In the genomic region with DNA sequence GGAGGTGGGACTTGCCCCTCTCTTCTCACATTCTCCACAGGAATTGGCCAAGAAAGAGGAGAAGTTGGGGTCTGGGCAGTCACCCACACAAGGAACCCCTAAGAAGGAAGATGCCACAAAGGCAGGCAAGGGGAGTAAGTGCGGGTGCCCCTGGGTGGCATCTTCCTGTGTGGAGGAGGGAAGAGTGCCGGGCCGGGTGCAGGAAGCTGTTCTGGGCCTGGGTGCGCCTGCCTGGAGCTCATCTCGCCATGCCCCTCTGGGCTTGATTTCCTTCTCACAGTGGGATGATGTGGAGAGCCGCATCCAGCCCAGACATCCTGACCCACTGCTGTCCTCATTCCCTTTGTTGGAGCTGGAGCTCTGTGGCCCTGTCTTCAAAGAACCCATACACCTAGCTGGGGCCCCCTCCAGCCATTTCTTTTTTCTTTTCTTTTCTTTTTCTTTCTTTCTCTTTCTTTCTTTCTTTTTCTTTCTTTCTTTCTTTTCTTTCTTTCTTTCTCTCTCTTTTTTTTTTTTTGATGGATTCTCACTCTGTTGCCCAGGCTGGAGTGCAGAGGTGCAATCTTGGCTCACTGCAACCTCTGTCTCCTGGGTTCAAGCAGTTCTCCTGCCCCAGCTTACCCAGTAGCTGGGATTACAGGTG, we compare ENCODE assay signal across 1 cellular context.
TF ChIP-seq lines count a peak whose summit lies in the region.

No MANE protein-coding gene starts in this region.

TF ChIP-seq in K562, 482 proteins besides CTCF, POLR2A, EP300 and RAD21:
- TF ChIP-seq, protein P1, sequence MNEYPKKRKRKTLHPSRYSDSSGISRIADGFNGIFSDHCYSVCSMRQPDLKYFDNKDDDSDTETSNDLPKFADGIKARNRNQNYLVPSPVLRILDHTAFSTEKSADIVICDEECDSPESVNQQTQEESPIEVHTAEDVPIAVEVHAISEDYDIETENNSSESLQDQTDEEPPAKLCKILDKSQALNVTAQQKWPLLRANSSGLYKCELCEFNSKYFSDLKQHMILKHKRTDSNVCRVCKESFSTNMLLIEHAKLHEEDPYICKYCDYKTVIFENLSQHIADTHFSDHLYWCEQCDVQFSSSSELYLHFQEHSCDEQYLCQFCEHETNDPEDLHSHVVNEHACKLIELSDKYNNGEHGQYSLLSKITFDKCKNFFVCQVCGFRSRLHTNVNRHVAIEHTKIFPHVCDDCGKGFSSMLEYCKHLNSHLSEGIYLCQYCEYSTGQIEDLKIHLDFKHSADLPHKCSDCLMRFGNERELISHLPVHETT (CRISPR knock-in tag; conservative IDR thresholded peaks at IDR 0.05 in 1 of 2, IDR thresholded peaks at IDR 0.05 in 1 of 2), result no peak
- TF ChIP-seq ZNF512 (tag; IDR thresholded peaks at IDR 0.05), result peak; percentile 63
